ENCODE assay signal across 8 cellular contexts in genomic region chr5:55172937-55173695, GRCh38. TPM values are rescaled to one million over a fixed set of nuclear protein-coding genes. Genes with fewer than 3 reads are reported as not detected.
DNase-seq lines count a peak whose midpoint lies in the region; ATAC-seq and TF ChIP-seq lines count a peak whose summit lies in the region.

CDC20B (minus strand) TSS chr5:55173177; CDS start chr5:55173000, 177 bp downstream.

- H3K4me3 Mint-ChIP-seq in Caco-2 (ENCODE audit: unreplicated experiment): peak within 1 kb of the TSS; percentile 89
- peak within 1 kb of the TSS; percentile 80 for H3K4me3 Mint-ChIP-seq in activated T-cell treated with anti-CD3 and anti-CD28 coated beads, Interleukin-2, amount 50 U/mL, for 24 hours
- H3K4me3 Mint-ChIP-seq in natural killer cell treated with Interleukin-12 subunit alpha and Interleukin-12 subunit beta and Interleukin-15 and Interleukin-18, amount 100 ng/mL, for 72 hours: peak within 1 kb of the TSS; percentile 87
- H3K4me3 Mint-ChIP-seq in stimulated activated naive B cell treated with anti-CD40 and anti-IgM and Interleukin-4, amounts not matched to agents 10 μg/mL and 1 μg/mL and 100 μg/mL, for 72 hours: peak within 1 kb of the TSS; percentile 89 to 90

- H3K27me3 ChIP-seq in Caco-2 (replicated peaks; ENCODE audit: control insufficient read depth, insufficient read depth, low read length): peaks cover 3% of the 10 kb centered on the region

- H3K27me3 Mint-ChIP-seq in Caco-2 (ENCODE audit: insufficient read depth, unreplicated experiment): peaks cover 18% of the 10 kb centered on the region
- H3K27me3 Mint-ChIP-seq in activated T-cell treated with anti-CD3 and anti-CD28 coated beads, Interleukin-2, amount 50 U/mL, for 24 hours: peaks cover 77% of the 10 kb centered on the region
- H3K27me3 Mint-ChIP-seq in natural killer cell treated with Interleukin-12 subunit alpha and Interleukin-12 subunit beta and Interleukin-15 and Interleukin-18, amount 100 ng/mL, for 72 hours: peaks cover 38 to 65% of the 10 kb centered on the region in 2 donors
- peaks cover 45 to 49% of the 10 kb centered on the region in 2 donors for H3K27me3 Mint-ChIP-seq in stimulated activated naive B cell treated with anti-CD40 and anti-IgM and Interleukin-4, amounts not matched to agents 10 μg/mL and 1 μg/mL and 100 μg/mL, for 72 hours

- H3K36me3 ChIP-seq in Caco-2 (ENCODE audit: control insufficient read depth, insufficient read depth, low read length): no peaks in the 10 kb centered on the region

- peak; percentile 58 to 83 for DNase-seq in Caco-2
- DNase-seq in HT1080 (ENCODE audit: low read depth): peak; percentile 53
- DNase-seq in OCI-M1 (lab: John Stamatoyannopoulos, UW): peak; percentile 83
- DNase-seq in activated T-cell treated with anti-CD3 and anti-CD28 coated beads, Interleukin-2, amount 50 U/mL, for 24 hours: peak; percentile 84
- peak; percentile 52 for DNase-seq in fibroblast of gingiva (ENCODE audit: low read depth)
- DNase-seq in natural killer cell treated with Interleukin-12 subunit alpha and Interleukin-12 subunit beta and Interleukin-15 and Interleukin-18, amount 100 ng/mL, for 72 hours (ENCODE audit: low spot score): peak; percentile 89
- peak; percentile 65 for DNase-seq in stimulated activated naive B cell treated with anti-CD40 and anti-IgM and Interleukin-4, amounts not matched to agents 10 μg/mL and 1 μg/mL and 100 μg/mL, for 72 hours

- POLR2A ChIA-PET in Caco-2 (lab: Charles Lee): no interaction called here

- H3K4me1 ChIP-seq in Caco-2: peaks cover 11% of the 10 kb centered on the region

- H3K4me1 Mint-ChIP-seq in Caco-2 (ENCODE audit: low read depth, unreplicated experiment): peaks cover 13% of the 10 kb centered on the region
- H3K4me1 Mint-ChIP-seq in activated T-cell treated with anti-CD3 and anti-CD28 coated beads, Interleukin-2, amount 50 U/mL, for 24 hours (ENCODE audit: low read depth): peaks cover 44% of the 10 kb centered on the region
- peaks cover 16 to 22% of the 10 kb centered on the region in 2 donors for H3K4me1 Mint-ChIP-seq in natural killer cell treated with Interleukin-12 subunit alpha and Interleukin-12 subunit beta and Interleukin-15 and Interleukin-18, amount 100 ng/mL, for 72 hours (ENCODE audit: low read depth in 2 of 2)
- H3K4me1 Mint-ChIP-seq in stimulated activated naive B cell treated with anti-CD40 and anti-IgM and Interleukin-4, amounts not matched to agents 10 μg/mL and 1 μg/mL and 100 μg/mL, for 72 hours: peaks cover 27 to 41% of the 10 kb centered on the region in 2 donors

- peaks cover 6% of the 10 kb centered on the region for H3K36me3 Mint-ChIP-seq in Caco-2 (ENCODE audit: insufficient read depth, unreplicated experiment)
- no peaks in the 10 kb centered on the region for H3K36me3 Mint-ChIP-seq in activated T-cell treated with anti-CD3 and anti-CD28 coated beads, Interleukin-2, amount 50 U/mL, for 24 hours (ENCODE audit: low read depth)
- peaks cover under 1% of the 10 kb centered on the region for H3K36me3 Mint-ChIP-seq in natural killer cell treated with Interleukin-12 subunit alpha and Interleukin-12 subunit beta and Interleukin-15 and Interleukin-18, amount 100 ng/mL, for 72 hours
- peaks cover 0 to under 1% of the 10 kb centered on the region in 2 donors for H3K36me3 Mint-ChIP-seq in stimulated activated naive B cell treated with anti-CD40 and anti-IgM and Interleukin-4, amounts not matched to agents 10 μg/mL and 1 μg/mL and 100 μg/mL, for 72 hours

- peak; percentile 92 for ATAC-seq in GM21423 (IDR thresholded peaks at IDR 0.05; ENCODE audit: unreplicated experiment)
- peak; percentile 98 to 99 for ATAC-seq in natural killer cell treated with Interleukin-12 subunit alpha and Interleukin-12 subunit beta and Interleukin-15 and Interleukin-18, amount 100 ng/mL, for 72 hours
- ATAC-seq in stimulated activated naive B cell treated with anti-CD40 and anti-IgM and Interleukin-4, amounts not matched to agents 10 μg/mL and 1 μg/mL and 100 μg/mL, for 72 hours (replicated peaks): peak; percentile 84 to 92

- H3K27ac Mint-ChIP-seq in Caco-2 (ENCODE audit: unreplicated experiment): no peak within 1 kb of the TSS
- H3K27ac Mint-ChIP-seq in activated T-cell treated with anti-CD3 and anti-CD28 coated beads, Interleukin-2, amount 50 U/mL, for 24 hours: no peak within 1 kb of the TSS
- peak within 1 kb of the TSS in 1 of 2 donors; percentile 35 for H3K27ac Mint-ChIP-seq in natural killer cell treated with Interleukin-12 subunit alpha and Interleukin-12 subunit beta and Interleukin-15 and Interleukin-18, amount 100 ng/mL, for 72 hours
- peak within 1 kb of the TSS; percentile 51 for H3K27ac Mint-ChIP-seq in stimulated activated naive B cell treated with anti-CD40 and anti-IgM and Interleukin-4, amounts not matched to agents 10 μg/mL and 1 μg/mL and 100 μg/mL, for 72 hours

- TF ChIP-seq CTCF in Caco-2 (IDR thresholded peaks at IDR 0.05; ENCODE audit: insufficient read depth in 1 of 2, low read depth in 1 of 2, low read length in 1 of 2, severe bottlenecking in 1 of 2, unreplicated experiment in 1 of 2): no peak

- BruUV-seq in Caco-2 (replicated peaks; lab: Mats Ljungman, UMichigan): no TSS peak

- H3K4me3 ChIP-seq in Caco-2 (ENCODE audit: low read depth, low read length): peak within 1 kb of the TSS; percentile 50

- H3K9me3 Mint-ChIP-seq in Caco-2 (ENCODE audit: unreplicated experiment): no peaks in the 10 kb centered on the region
- H3K9me3 Mint-ChIP-seq in activated T-cell treated with anti-CD3 and anti-CD28 coated beads, Interleukin-2, amount 50 U/mL, for 24 hours: no peaks in the 10 kb centered on the region
- H3K9me3 Mint-ChIP-seq in natural killer cell treated with Interleukin-12 subunit alpha and Interleukin-12 subunit beta and Interleukin-15 and Interleukin-18, amount 100 ng/mL, for 72 hours: no peaks in the 10 kb centered on the region
- H3K9me3 Mint-ChIP-seq in stimulated activated naive B cell treated with anti-CD40 and anti-IgM and Interleukin-4, amounts not matched to agents 10 μg/mL and 1 μg/mL and 100 μg/mL, for 72 hours: peaks cover 4% of the 10 kb centered on the region in 2 donors

- CTCF ChIA-PET in Caco-2 (lab: Charles Lee): interaction anchor here (1.5 kb wide), 1 partner anchor 61 kb away, joined by 4 read pairs; no protein-coding TSS in a partner anchor

- H3K9me3 ChIP-seq in Caco-2: no peaks in the 10 kb centered on the region

- intact Hi-C loops in Caco-2 (cut with micrococcal nuclease; ENCODE audit: unreplicated experiment): loop anchor here (1.0 to 10.0 kb wide), 6 partner anchors 14 to 518 kb away; partner anchors contain the start of genes DHX29 and MTREX

RNA-seq across cellular contexts. Expression of gene CDC20B, which starts in this region (rescaled TPM):
- not detected in 2 replicates for total RNA-seq in Caco-2 (2022)
- not detected in 2 replicates for total RNA-seq in HT1080 (2014; rRNA removed; shearing (Covaris generic))
- 0.05 and 0.28 TPM in 2 replicates for polyA plus RNA-seq in HT1080 (2015; cell fraction: cytosol; rRNA removed)
- polyA plus RNA-seq in HT1080 (2015; cell fraction: nucleus; rRNA removed): 0.48 and 0.56 TPM in 2 replicates
- under 1 TPM in 1 of 2 donors, not detected in 1; 0.31 TPM for total RNA-seq in natural killer cell treated with Interleukin-12 subunit alpha and Interleukin-12 subunit beta and Interleukin-15 and Interleukin-18, amount 100 ng/mL, for 72 hours

Comparison
In these comparisons a context has a peak if more than half of its experiments do, and no peak if none do; other contexts are left out.
1. Peak in every context shown above with its lines: DNase-seq, ATAC-seq and H3K4me3 ChIP-seq.
2. Peak in DNase-seq and H3K4me3 ChIP-seq in Caco-2; RNA of the gene not detected or under 1 TPM.
3. Peak in DNase-seq in HT1080; RNA of the gene not detected or under 1 TPM.
4. Peak in DNase-seq and ATAC-seq in natural killer cell treated with Interleukin-12 subunit alpha and Interleukin-12 subunit beta and Interleukin-15 and Interleukin-18, amount 100 ng/mL, for 72 hours; RNA of the gene not detected or under 1 TPM.